ENCODE assay signal across 10 cellular contexts in the genomic region with DNA sequence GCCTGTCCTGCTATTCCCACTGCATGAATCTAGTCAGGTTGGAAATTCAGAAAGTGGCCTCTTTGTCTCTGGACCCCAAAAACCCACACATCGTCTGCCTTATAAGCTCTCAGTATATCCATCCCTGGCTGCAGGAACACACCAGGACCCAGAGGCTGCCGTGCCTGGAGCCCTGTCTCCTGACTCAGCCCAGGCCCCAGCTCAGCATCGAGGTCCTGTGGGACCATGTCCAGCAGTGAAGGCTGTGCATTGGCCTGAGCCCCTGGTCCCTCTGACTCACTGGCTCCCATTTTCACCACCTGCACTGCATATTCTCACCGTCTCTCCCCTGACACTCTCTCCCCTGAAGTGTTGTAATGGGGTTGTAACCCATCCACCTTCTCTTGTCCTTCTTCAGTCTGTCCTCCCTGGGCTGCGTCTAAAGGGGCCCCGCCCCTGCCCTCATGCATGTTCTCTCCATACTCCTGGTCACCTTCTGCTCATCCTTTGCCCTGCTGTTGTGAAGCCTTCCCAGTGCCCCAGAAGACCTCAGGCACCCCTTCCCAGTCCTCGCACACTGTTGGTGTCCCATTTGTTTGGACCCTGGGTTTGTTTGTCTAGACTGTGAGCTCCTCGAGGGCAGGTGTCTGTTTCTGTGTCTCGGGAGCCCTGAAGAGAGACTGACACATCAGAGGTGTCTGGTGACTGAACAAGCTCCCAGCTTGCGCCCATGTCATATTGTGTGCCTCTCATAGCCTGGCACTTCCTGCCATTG. TPM values are rescaled to one million over a fixed set of nuclear protein-coding genes. Genes with fewer than 3 reads are reported as not detected.
DNase-seq lines count a peak whose midpoint lies in the region; ATAC-seq and TF ChIP-seq lines count a peak whose summit lies in the region.
"Had no signal": no experiment of that assay in that cellular context is flagged by ENCODE, and none has a peak within 500 bp of the region (broad histone marks: within the 10 kb centered on the region; RNA-seq: fewer than 3 reads in every experiment).

No MANE protein-coding gene starts in this region.

- no peak for ATAC-seq in naive thymus-derived CD4-positive, alpha-beta T cell
- ATAC-seq in HG02885 (IDR thresholded peaks at IDR 0.05; ENCODE audit: poor library complexity, unreplicated experiment) (no peak), HG03097 (IDR thresholded peaks at IDR 0.05; ENCODE audit: low FRiP score, unreplicated experiment) (no peak), lower lobe of right lung (no peak)

- CTCF ChIA-PET in naive thymus-derived CD4-positive, alpha-beta T cell (lab: Charles Lee), result interaction anchor here (0.5 to 35.2 kb wide), 14 partner anchors 8 to 132 kb away, joined by 3 to 758 read pairs (median 5); partner anchors contain the start of gene EVL

- POLR2A ChIA-PET in naive thymus-derived CD4-positive, alpha-beta T cell (lab: Charles Lee), result interaction anchor here (0.6 to 59.0 kb wide), 6 partner anchors 10 to 126 kb away, joined by 3 to 2344 read pairs (median 4); partner anchors contain the start of gene EVL

- DNase-seq in LHCN-M2 (ENCODE audit: low read depth) (peak; percentile 52), DMS79 (lab: John Stamatoyannopoulos, UW) (no peak), lower lobe of right lung (no peak)
- no peak for DNase-seq in naive thymus-derived CD4-positive, alpha-beta T cell

- no peak overlapping the region for H3K4me3 Mint-ChIP-seq in dendritic cell treated with granulocyte-macrophage colony-stimulating factor and Interleukin-4, amounts not matched to agents 40 ng/mL and 50 ng/mL, for 4 days
- peak overlapping the region in 8 of 10 donors; percentile 35 to 93 (median 64) for H3K4me3 Mint-ChIP-seq in naive thymus-derived CD4-positive, alpha-beta T cell

- H3K27me3 Mint-ChIP-seq in dendritic cell treated with granulocyte-macrophage colony-stimulating factor and Interleukin-4, amounts not matched to agents 40 ng/mL and 50 ng/mL, for 4 days, result no peaks in the 10 kb centered on the region
- no peaks in the 10 kb centered on the region for H3K27me3 Mint-ChIP-seq in naive thymus-derived CD4-positive, alpha-beta T cell

- H3K36me3 Mint-ChIP-seq in dendritic cell treated with granulocyte-macrophage colony-stimulating factor and Interleukin-4, amounts not matched to agents 40 ng/mL and 50 ng/mL, for 4 days (ENCODE audit: low read depth), result peaks cover 95% of the 10 kb centered on the region
- peaks cover 12 to 60% (median 31%) of the 10 kb centered on the region in 5 donors for H3K36me3 Mint-ChIP-seq in naive thymus-derived CD4-positive, alpha-beta T cell

- no peaks in the 10 kb centered on the region for H3K9me3 Mint-ChIP-seq in dendritic cell treated with granulocyte-macrophage colony-stimulating factor and Interleukin-4, amounts not matched to agents 40 ng/mL and 50 ng/mL, for 4 days
- no peaks in the 10 kb centered on the region for H3K9me3 Mint-ChIP-seq in naive thymus-derived CD4-positive, alpha-beta T cell

- intact Hi-C loops in dendritic cell treated with granulocyte-macrophage colony-stimulating factor and Interleukin-4, amounts not matched to agents 40 ng/mL and 50 ng/mL, for 4 days (cut with micrococcal nuclease), result loop anchor here (1.0 to 2.0 kb wide), 2 partner anchors 84 to 126 kb away; no protein-coding TSS in a partner anchor
- intact Hi-C loops in naive thymus-derived CD4-positive, alpha-beta T cell (cut with micrococcal nuclease), result loop anchor here (1.0 to 10.0 kb wide), 7 partner anchors 10 to 266 kb away; partner anchors contain the start of gene WDR25 (in 1 of the 2)
- intact Hi-C loops in lower lobe of right lung (cut with DNase I), result no loop called here

- H3K27me3 ChIP-seq in BLaER1 (no peaks in the 10 kb centered on the region), lower lobe of right lung (ENCODE audit: low read depth) (no peaks in the 10 kb centered on the region)
- no peaks in the 10 kb centered on the region for H3K27me3 ChIP-seq in naive thymus-derived CD4-positive, alpha-beta T cell (ENCODE audit: control insufficient read depth in 2 of 2, insufficient read depth in 2 of 2, low read length in 2 of 2)
- H3K27me3 ChIP-seq: SJCRH30, suprapubic skin had no signal

- H3K36me3 ChIP-seq in BLaER1 (peaks cover 85% of the 10 kb centered on the region), lower lobe of right lung (no peaks in the 10 kb centered on the region)
- peaks cover 30 to 82% (median 40%) of the 10 kb centered on the region in 3 experiments for H3K36me3 ChIP-seq in naive thymus-derived CD4-positive, alpha-beta T cell (ENCODE audit: control insufficient read depth in 2 of 3, insufficient read depth in 3 of 3, low read length in 3 of 3)
- H3K36me3 ChIP-seq: SJCRH30, suprapubic skin had no signal

- peaks cover 50% of the 10 kb centered on the region for H3K4me1 ChIP-seq in BLaER1
- H3K4me1 ChIP-seq in naive thymus-derived CD4-positive, alpha-beta T cell (ENCODE audit: control insufficient read depth in 2 of 2, insufficient read depth in 2 of 2, low read length in 2 of 2), result peaks cover 41 to 69% of the 10 kb centered on the region in 2 donors
- H3K4me1 ChIP-seq in lower lobe of right lung, result peaks cover 52% of the 10 kb centered on the region
- H3K4me1 ChIP-seq: SJCRH30 had no signal

- H3K9me3 ChIP-seq in BLaER1, result no peaks in the 10 kb centered on the region
- H3K9me3 ChIP-seq in naive thymus-derived CD4-positive, alpha-beta T cell (ENCODE audit: control insufficient read depth in 2 of 3, low read length in 3 of 3), result no peaks in the 10 kb centered on the region
- no peaks in the 10 kb centered on the region for H3K9me3 ChIP-seq in lower lobe of right lung
- H3K9me3 ChIP-seq: SJCRH30, suprapubic skin had no signal

- no peak for TF ChIP-seq CTCF in lower lobe of right lung (IDR thresholded peaks at IDR 0.05)

- peak overlapping the region; percentile 43 for H3K27ac Mint-ChIP-seq in dendritic cell treated with granulocyte-macrophage colony-stimulating factor and Interleukin-4, amounts not matched to agents 40 ng/mL and 50 ng/mL, for 4 days
- peak overlapping the region; percentile 89 to 98 (median 96) for H3K27ac Mint-ChIP-seq in naive thymus-derived CD4-positive, alpha-beta T cell

- H3K9ac ChIP-seq in BLaER1, result peak overlapping the region; percentile 36; the same call in 1 of the 2 replicates

- peaks cover 71% of the 10 kb centered on the region for H3K4me1 Mint-ChIP-seq in dendritic cell treated with granulocyte-macrophage colony-stimulating factor and Interleukin-4, amounts not matched to agents 40 ng/mL and 50 ng/mL, for 4 days (ENCODE audit: low read depth)
- H3K4me1 Mint-ChIP-seq in naive thymus-derived CD4-positive, alpha-beta T cell, result peaks cover 66 to 91% (median 82%) of the 10 kb centered on the region in 7 donors

- H3K4me3 ChIP-seq in BLaER1 (no peak overlapping the region), lower lobe of right lung (no peak overlapping the region)
- no peak overlapping the region for H3K4me3 ChIP-seq in naive thymus-derived CD4-positive, alpha-beta T cell (ENCODE audit: low read length)
- H3K4me3 ChIP-seq: SJCRH30, suprapubic skin had no signal

- peaks cover 88% of the 10 kb centered on the region for H4K20me1 ChIP-seq in BLaER1

- peak overlapping the region; percentile 35 for H3K27ac ChIP-seq in BLaER1
- peak overlapping the region; percentile 83 for H3K27ac ChIP-seq in naive thymus-derived CD4-positive, alpha-beta T cell (ENCODE audit: low read depth, low read length)
- H3K27ac ChIP-seq in lower lobe of right lung, result no peak overlapping the region
- H3K27ac ChIP-seq: SJCRH30, suprapubic skin had no signal

- peak overlapping the region; percentile 33; the same call in 1 of the 2 replicates for H3K4me2 ChIP-seq in BLaER1

RNA-seq across cellular contexts. Expression of gene EVL, which starts 43.8 kb away (rescaled TPM):
- 24.1 and 169 TPM in 2 replicates for total RNA-seq in LHCN-M2 (2014; rRNA removed)
- polyA plus RNA-seq in LHCN-M2 (2012), result 23.0 TPM
- total RNA-seq in naive thymus-derived CD4-positive, alpha-beta T cell, result 1,000 to 10,000 TPM in 3 of 5 experiments, 100 to 1,000 TPM in 2; 851 to 1,469 (median 1,230) TPM
- polyA plus RNA-seq in naive thymus-derived CD4-positive, alpha-beta T cell, result 100 to 1,000 TPM; 163 to 184 TPM
- 226 TPM for total RNA-seq in lower lobe of right lung

RNA-seq across cellular contexts. Expression of gene DEGS2, which starts 50.4 kb away (rescaled TPM):
- total RNA-seq in LHCN-M2 (2014; rRNA removed) (0.58 TPM in 1 of 2 replicates, not detected in the other), lower lobe of right lung (5.8 TPM)
- 0.11 TPM for polyA plus RNA-seq in LHCN-M2 (2012)
- total RNA-seq in naive thymus-derived CD4-positive, alpha-beta T cell, result 1 to 10 TPM in 1 of 5 experiments, under 1 TPM in 3, not detected in 1; 0.19 to 1.0 (median 0.32) TPM
- polyA plus RNA-seq in naive thymus-derived CD4-positive, alpha-beta T cell, result 1 to 10 TPM in 1 of 2 donors, under 1 TPM in 1; 0.51 to 1.0 TPM
- total RNA-seq: SJCRH30 had no signal
